ENCODE assay signal across 8 cellular contexts in genomic region chr2:177263451-177264208, GRCh38. TPM values are rescaled to one million over a fixed set of nuclear protein-coding genes. Genes with fewer than 3 reads are reported as not detected.
DNase-seq lines count a peak whose midpoint lies in the region; ATAC-seq and TF ChIP-seq lines count a peak whose summit lies in the region.

No MANE protein-coding gene starts in this region.

- H3K36me3 ChIP-seq in BLaER1: peaks cover 15% of the 10 kb centered on the region

- DNase-seq in GM19238 (ENCODE audit: insufficient read length, low spot score) (peak; percentile 70), NCI-H510A (lab: John Stamatoyannopoulos, UW) (peak; percentile 99), choroid plexus epithelial cell (ENCODE audit: low read depth) (peak; percentile 99)
- peak; percentile 96 for DNase-seq in activated CD4-positive, alpha-beta T cell treated with anti-CD3 and anti-CD28 coated beads for 36 hours
- DNase-seq in stimulated activated CD4-positive, alpha-beta T cell treated with anti-CD3 and anti-CD28 coated beads, Interleukin-1b, Interleukin-23, amount 100 ng/mL, for 24 hours (ENCODE audit: low read depth in 4 of 4, low spot score in 1 of 4): peak; percentile 84 to 88 (median 86)

- peak; percentile 52 for ATAC-seq in HG03439 (IDR thresholded peaks at IDR 0.05; ENCODE audit: unreplicated experiment)
- peak; percentile 69 for ATAC-seq in activated CD4-positive, alpha-beta T cell treated with anti-CD3 and anti-CD28 coated beads for 36 hours

- peak overlapping the region; percentile 98 for H3K27ac Mint-ChIP-seq in activated CD4-positive, alpha-beta T cell treated with anti-CD3 and anti-CD28 coated beads for 36 hours

- H3K4me3 ChIP-seq in BLaER1 (peak overlapping the region; percentile 95), choroid plexus epithelial cell (ENCODE audit: low read depth, low read length) (peak overlapping the region; percentile 88)

- H3K9me3 ChIP-seq in BLaER1: peaks cover 17% of the 10 kb centered on the region

- no peaks in the 10 kb centered on the region for H3K9me3 Mint-ChIP-seq in activated CD4-positive, alpha-beta T cell treated with anti-CD3 and anti-CD28 coated beads for 36 hours (ENCODE audit: low read depth)

- no peaks in the 10 kb centered on the region for H3K27me3 ChIP-seq in BLaER1
- H3K27me3 ChIP-seq in layer of hippocampus (ENCODE audit: control insufficient read depth, insufficient read depth, low read length): no peaks in the 10 kb centered on the region

- peak; percentile 83 for TF ChIP-seq CTCF in choroid plexus epithelial cell (conservative IDR thresholded peaks at IDR 0.05; ENCODE audit: low read depth, low read length)

- peaks cover 36% of the 10 kb centered on the region for H3K36me3 Mint-ChIP-seq in activated CD4-positive, alpha-beta T cell treated with anti-CD3 and anti-CD28 coated beads for 36 hours (ENCODE audit: low read depth)

- H3K9ac ChIP-seq in BLaER1: peak overlapping the region; percentile 99

- H3K27ac ChIP-seq in BLaER1 (peak overlapping the region; percentile 99), layer of hippocampus (ENCODE audit: low read depth, low read length) (peak overlapping the region; percentile 95)

- H3K4me1 Mint-ChIP-seq in activated CD4-positive, alpha-beta T cell treated with anti-CD3 and anti-CD28 coated beads for 36 hours: peaks cover 53% of the 10 kb centered on the region

- H3K27me3 Mint-ChIP-seq in activated CD4-positive, alpha-beta T cell treated with anti-CD3 and anti-CD28 coated beads for 36 hours: no peaks in the 10 kb centered on the region

- CTCF ChIA-PET in activated CD4-positive, alpha-beta T cell treated with anti-CD3 and anti-CD28 coated beads for 36 hours (lab: Charles Lee): interaction anchor here (0.5 to 4.4 kb wide), 23 partner anchors 9 to 152 kb away, joined by 3 to 47 read pairs (median 6); partner anchors contain the start of gene HNRNPA3

- peaks cover 38% of the 10 kb centered on the region for H3K4me1 ChIP-seq in BLaER1

- intact Hi-C loops in activated CD4-positive, alpha-beta T cell treated with anti-CD3 and anti-CD28 coated beads for 36 hours (cut with DNase I, micrococcal nuclease): loop anchor here (1.0 to 10.0 kb wide), 15 partner anchors 11 to 355 kb away; partner anchors contain the start of genes AGPS (in 2 of the 2) and HNRNPA3 (in 1 of the 2)

- H3K4me3 Mint-ChIP-seq in activated CD4-positive, alpha-beta T cell treated with anti-CD3 and anti-CD28 coated beads for 36 hours: peak overlapping the region; percentile 91

- peak overlapping the region; percentile 84 for H3K4me2 ChIP-seq in BLaER1

- H4K20me1 ChIP-seq in BLaER1: peaks cover 46% of the 10 kb centered on the region

- POLR2A ChIA-PET in activated CD4-positive, alpha-beta T cell treated with anti-CD3 and anti-CD28 coated beads for 36 hours (lab: Charles Lee): interaction anchor here (0.8 to 3.5 kb wide), 20 partner anchors 9 to 192 kb away, joined by 3 to 53 read pairs (median 6); partner anchors contain the start of genes AGPS and HNRNPA3

RNA-seq across cellular contexts. Expression of gene NFE2L2, which starts 0.9 kb away (rescaled TPM):
- total RNA-seq in activated CD4-positive, alpha-beta T cell treated with anti-CD3 and anti-CD28 coated beads for 36 hours: 10 to 100 TPM; 56.6 to 81.5 TPM

RNA-seq across cellular contexts. Expression of gene HNRNPA3, which starts 51.0 kb away (rescaled TPM):
- 100 to 1,000 TPM; 200 to 290 TPM for total RNA-seq in activated CD4-positive, alpha-beta T cell treated with anti-CD3 and anti-CD28 coated beads for 36 hours

Comparison
In these comparisons a context has a peak if more than half of its experiments do, and no peak if none do; other contexts are left out.
1. Peak in every context shown above with its lines: DNase-seq, ATAC-seq, H3K4me3 ChIP-seq and H3K27ac ChIP-seq.